Comparison of ENCODE assay signal across 1 cellular context in the genomic region with DNA sequence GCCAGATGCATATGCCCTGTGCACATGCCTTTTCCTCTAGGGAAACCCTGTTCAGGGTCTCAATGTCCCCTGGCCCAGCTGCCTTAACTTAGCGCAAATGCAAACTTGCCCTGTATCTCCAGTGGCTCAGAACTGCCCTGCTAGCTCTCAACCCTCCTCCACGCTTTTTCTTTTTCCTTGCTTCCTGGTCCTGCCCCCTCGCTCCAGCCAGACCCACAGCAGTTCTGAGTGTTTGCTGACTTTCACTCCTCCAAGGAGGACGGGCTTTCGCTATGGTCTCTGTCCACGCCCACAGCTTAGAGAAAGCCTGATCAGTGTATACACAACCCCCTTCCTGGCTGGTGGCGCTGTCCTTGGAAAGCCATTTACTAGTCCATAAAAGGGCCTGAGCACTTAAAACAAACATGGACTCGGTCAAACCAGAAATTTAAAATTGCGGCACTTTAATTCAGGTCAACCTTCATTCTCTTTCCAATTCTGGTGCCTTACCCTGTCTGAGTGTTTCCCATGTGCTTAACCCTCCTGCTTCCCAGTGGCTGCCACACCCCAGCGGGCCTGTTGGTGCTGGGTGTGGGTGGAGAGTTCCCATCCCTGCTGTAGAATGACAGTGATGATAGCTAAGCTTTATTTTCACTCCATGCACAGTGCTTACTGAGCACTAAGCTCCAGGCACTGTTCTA.
A peak's percentile ranks its signal among the peaks of the same experiment; 100 is the strongest.
TF ChIP-seq lines count a peak whose summit lies in the region.

No MANE protein-coding gene starts in this region.

TF ChIP-seq in HepG2, 621 proteins besides CTCF, POLR2A, EP300 and RAD21 (continued from another document):
- TF ChIP-seq, protein P1, sequence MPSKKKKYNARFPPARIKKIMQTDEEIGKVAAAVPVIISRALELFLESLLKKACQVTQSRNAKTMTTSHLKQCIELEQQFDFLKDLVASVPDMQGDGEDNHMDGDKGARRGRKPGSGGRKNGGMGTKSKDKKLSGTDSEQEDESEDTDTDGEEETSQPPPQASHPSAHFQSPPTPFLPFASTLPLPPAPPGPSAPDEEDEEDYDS (CRISPR knock-in tag; IDR thresholded peaks at IDR 0.05) = peak; percentile 59
- TF ChIP-seq ZNF564 (CRISPR knock-in tag; IDR thresholded peaks at IDR 0.05) (no peak), POGZ (CRISPR knock-in tag; IDR thresholded peaks at IDR 0.05) (peak; percentile 59), YEATS4 (CRISPR knock-in tag; IDR thresholded peaks at IDR 0.05; ENCODE audit: borderline replicate concordance) (no peak), ZBTB8A (CRISPR knock-in tag; IDR thresholded peaks at IDR 0.05; ENCODE audit: borderline replicate concordance, low read depth) (no peak), ZNF205 (CRISPR knock-in tag; IDR thresholded peaks at IDR 0.05) (no peak), GPBP1L1 (CRISPR knock-in tag; IDR thresholded peaks at IDR 0.05) (no peak), ARNT (IDR thresholded peaks at IDR 0.05) (no peak), IRX3 (CRISPR knock-in tag; IDR thresholded peaks at IDR 0.05; ENCODE audit: borderline replicate concordance, low read depth) (no peak)
